In the genomic region with DNA sequence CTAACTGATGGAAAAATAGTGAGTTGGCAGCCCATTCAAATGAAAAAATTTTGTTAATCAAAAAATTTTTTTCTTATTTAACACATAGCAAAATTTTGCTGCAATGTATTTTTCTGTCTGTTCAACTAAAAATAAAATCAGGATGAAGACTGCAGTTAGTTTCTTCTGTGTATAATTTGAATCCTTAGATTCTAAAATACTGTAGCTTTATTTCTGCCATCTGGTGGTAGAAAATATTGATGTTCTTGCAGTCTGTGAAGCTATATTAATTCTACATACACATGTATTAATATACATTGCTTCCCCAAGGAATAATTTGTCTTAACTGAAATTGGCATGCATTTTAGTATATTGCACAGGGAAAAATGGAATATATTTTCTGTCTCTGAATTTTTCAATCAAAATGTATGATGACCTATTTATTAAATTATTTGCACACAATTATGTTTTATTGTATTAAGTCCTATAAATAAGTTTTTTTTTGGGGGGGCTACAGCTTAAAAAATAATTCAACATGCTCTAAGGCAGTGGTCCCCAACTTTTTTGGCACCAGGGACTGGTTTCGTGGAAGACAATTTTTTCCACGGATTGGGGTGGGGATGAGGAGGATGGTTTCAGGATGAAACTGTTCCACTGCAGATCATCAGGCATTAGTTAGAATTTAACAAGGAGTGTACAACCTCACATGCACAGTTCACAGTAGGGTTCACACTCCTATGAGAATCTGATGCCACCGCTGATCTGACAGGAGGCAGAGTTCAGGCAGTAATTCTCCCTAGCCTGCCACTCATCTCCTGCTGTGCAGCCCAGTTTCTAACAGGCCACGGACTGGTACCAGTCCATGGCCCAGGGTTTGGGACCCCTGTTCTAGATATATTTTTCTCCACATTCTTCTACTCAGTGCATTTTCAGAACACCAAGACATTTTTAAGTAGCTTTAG, we compare ENCODE assay signal across 8 cellular contexts.
DNase-seq lines count a peak whose midpoint lies in the region; ATAC-seq and TF ChIP-seq lines count a peak whose summit lies in the region.

No MANE protein-coding gene starts in this region.

- no peaks in the 10 kb centered on the region for H3K36me3 ChIP-seq in upper lobe of right lung

- TF ChIP-seq CTCF in upper lobe of right lung (IDR thresholded peaks at IDR 0.05), result peak; percentile 58

- intact Hi-C loops in upper lobe of right lung (cut with DNase I), result no loop called here

- H3K27ac ChIP-seq in upper lobe of right lung, result no peak overlapping the region

- in situ Hi-C loops in ACHN (cut with HindIII; ENCODE audit: low pct_ligation_motif_present, low pct_unique_long_range_greater_than_20kb, low sequenced_read_pairs) (no loop called here), SK-MEL-5 (cut with HindIII; ENCODE audit: low pct_unique_long_range_greater_than_20kb, low sequenced_read_pairs) (no loop called here)

- H3K4me1 ChIP-seq in upper lobe of right lung, result no peaks in the 10 kb centered on the region

- H3K4me3 ChIP-seq in upper lobe of right lung, result no peak overlapping the region

- H3K27me3 ChIP-seq in upper lobe of right lung, result no peaks in the 10 kb centered on the region

- DNase-seq in ACHN (peak; percentile 64), HCEC 1CT (peak; percentile 46), SK-MEL-5 (ENCODE audit: low read depth, low spot score) (peak; percentile 62), glomerular endothelial cell (ENCODE audit: extremely low read depth, low read depth, low spot score) (peak; percentile 44), upper lobe of right lung (no peak), HuH-7.5 (ENCODE audit: low spot score) (no peak)

- ATAC-seq in upper lobe of right lung (no peak), HG03045 (IDR thresholded peaks at IDR 0.05; ENCODE audit: unreplicated experiment) (no peak), HG03521 (IDR thresholded peaks at IDR 0.05; ENCODE audit: unreplicated experiment) (no peak)

- no peaks in the 10 kb centered on the region for H3K9me3 ChIP-seq in upper lobe of right lung

Comparison
In these comparisons a context has a peak if more than half of its experiments do, and no peak if none do; other contexts are left out.
1. DNase-seq: peak in ACHN (single experiment), HCEC 1CT (single experiment), SK-MEL-5 (single experiment) and glomerular endothelial cell (single experiment); none in upper lobe of right lung (single experiment) and HuH-7.5 (single experiment).